18 cellular contexts compared by ENCODE assay signal in the genomic region with DNA sequence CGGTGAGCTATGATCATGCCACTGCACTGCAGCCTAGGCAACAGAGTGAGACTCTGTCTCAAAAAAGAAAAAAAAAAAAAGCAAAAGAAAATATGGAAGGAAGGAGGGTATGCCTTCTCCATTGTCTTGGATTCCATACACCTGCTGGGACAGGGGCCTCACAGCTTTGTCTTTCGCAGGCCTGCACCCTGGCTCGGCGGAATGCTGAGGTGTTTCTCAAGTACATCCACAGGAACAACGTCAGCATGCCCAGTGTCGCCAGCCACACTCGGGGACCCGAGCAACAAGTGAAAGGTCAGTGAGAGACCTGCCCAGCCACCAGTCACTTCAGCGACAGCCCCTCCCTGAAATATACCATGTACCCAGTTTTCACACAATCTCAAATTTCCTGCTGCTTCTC.
DNase-seq lines count a peak whose midpoint lies in the region; ATAC-seq and TF ChIP-seq lines count a peak whose summit lies in the region.
"Had no signal": no experiment of that assay in that cellular context is flagged by ENCODE, and none has a peak within 500 bp of the region (broad histone marks: within the 10 kb centered on the region; RNA-seq: fewer than 3 reads in every experiment).

No MANE protein-coding gene starts in this region.

- no peak for TF ChIP-seq CTCF in chondrocyte (IDR thresholded peaks at IDR 0.05)
- no peak for TF ChIP-seq CTCF in omental fat pad (IDR thresholded peaks at IDR 0.05)

- intact Hi-C loops in posterior vena cava (cut with DNase I), result no loop called here

- H3K4me1 Mint-ChIP-seq in chondrocyte (ENCODE audit: low read depth), result peaks cover 2% of the 10 kb centered on the region
- H3K4me1 Mint-ChIP-seq: CD4-positive, CD25-positive, alpha-beta regulatory T cell; CD8-positive, alpha-beta memory T cell had no signal

- H3K9me3 Mint-ChIP-seq in chondrocyte (ENCODE audit: low read depth), result no peaks in the 10 kb centered on the region
- H3K9me3 Mint-ChIP-seq: CD4-positive, CD25-positive, alpha-beta regulatory T cell had no signal

- H3K4me3 Mint-ChIP-seq in chondrocyte (ENCODE audit: unreplicated experiment), result no peak overlapping the region
- H3K4me3 Mint-ChIP-seq: CD4-positive, CD25-positive, alpha-beta regulatory T cell; CD8-positive, alpha-beta memory T cell had no signal

- ATAC-seq in GM19324 (IDR thresholded peaks at IDR 0.05; ENCODE audit: low FRiP score, unreplicated experiment), result no peak
- no peak for ATAC-seq in omental fat pad (ENCODE audit: low FRiP score)
- ATAC-seq in HG02642 (IDR thresholded peaks at IDR 0.05; ENCODE audit: poor library complexity, unreplicated experiment), result no peak
- ATAC-seq: GM12878 had no signal

- no peak overlapping the region for H3K27ac Mint-ChIP-seq in chondrocyte (ENCODE audit: unreplicated experiment)
- H3K27ac Mint-ChIP-seq: CD4-positive, CD25-positive, alpha-beta regulatory T cell; CD8-positive, alpha-beta memory T cell had no signal

- peak; percentile 73 for DNase-seq in chondrocyte (ENCODE audit: low spot score)
- peak; percentile 8 for DNase-seq in iPS-NIHi11 (ENCODE audit: low spot score)
- peak; percentile 29 for DNase-seq in occipital lobe (lab: John Stamatoyannopoulos, UW)
- no peak for DNase-seq in omental fat pad (ENCODE audit: low spot score)
- DNase-seq in posterior vena cava (ENCODE audit: low spot score), result no peak
- DNase-seq: ACHN; BE2C; C1 segment of cervical spinal cord; CD4-positive, CD25-positive, alpha-beta regulatory T cell; CD8-positive, alpha-beta memory T cell; COR-L47; DMS 273 treated with DMSO at 0.1 percent for 48 hours; DMS53; DND-41; EL had no signal

- H3K27me3 Mint-ChIP-seq in chondrocyte (ENCODE audit: low read depth), result no peaks in the 10 kb centered on the region

- H3K36me3 Mint-ChIP-seq in chondrocyte (ENCODE audit: low read depth), result peaks cover 11% of the 10 kb centered on the region
- H3K36me3 Mint-ChIP-seq: CD4-positive, CD25-positive, alpha-beta regulatory T cell; CD8-positive, alpha-beta memory T cell had no signal

Comparison
In these comparisons a context has a peak if more than half of its experiments do, and no peak if none do; other contexts are left out.
1. DNase-seq: peak in chondrocyte (single experiment), iPS-NIHi11 (single experiment) and occipital lobe (single experiment); none in omental fat pad (single experiment) and posterior vena cava (single experiment).